In genomic region chr3:45950686-45951600, GRCh38 we compare ENCODE assay signal across 14 cellular contexts. TPM values are rescaled to one million over a fixed set of nuclear protein-coding genes. Genes with fewer than 3 reads are reported as not detected.
A peak's percentile ranks its signal among the peaks of the same experiment; 100 is the strongest.
DNase-seq lines count a peak whose midpoint lies in the region; ATAC-seq and TF ChIP-seq lines count a peak whose summit lies in the region.
"Had no signal": no experiment of that assay in that cellular context is flagged by ENCODE, and none has a peak within 500 bp of the region (broad histone marks: within the 10 kb centered on the region; RNA-seq: fewer than 3 reads in every experiment).

No MANE protein-coding gene starts in this region.

- H3K27me3 Mint-ChIP-seq in activated CD4-positive, alpha-beta memory T cell treated with anti-CD3 and anti-CD28 coated beads, Interleukin-2, amount 10 ng/mL, durations not matched to agents 7 days and 5 days: no peaks in the 10 kb centered on the region
- H3K27me3 Mint-ChIP-seq in glutamatergic neuron (ENCODE audit: unreplicated experiment): no peaks in the 10 kb centered on the region
- H3K27me3 Mint-ChIP-seq: activated B cell treated with CpG ODN at 0.5 μM for 24 hours had no signal

- CTCF ChIA-PET in activated CD4-positive, alpha-beta memory T cell treated with anti-CD3 and anti-CD28 coated beads, Interleukin-2, amount 10 ng/mL, durations not matched to agents 7 days and 5 days (lab: Charles Lee): interaction anchor here (0.9 to 4.2 kb wide), 7 partner anchors 12 to 422 kb away, joined by 3 to 28 read pairs (median 11); no protein-coding TSS in a partner anchor

- peak; percentile 13 for DNase-seq in EH (ENCODE audit: low read depth)
- DNase-seq in activated CD4-positive, alpha-beta memory T cell treated with anti-CD3 and anti-CD28 coated beads, Interleukin-2, amount 10 ng/mL, durations not matched to agents 7 days and 5 days: peak; percentile 79
- DNase-seq in effector CD4-positive, alpha-beta T cell: peak; percentile 20
- DNase-seq in stimulated activated CD8-positive, alpha-beta memory T cell treated with anti-CD3 and anti-CD28 coated beads, Interleukin-15, amount 100 ng/mL, for 48 hours (ENCODE audit: low read depth in 2 of 2): peak; percentile 52 to 69
- no peak for DNase-seq in erythroblast (lab: John Stamatoyannopoulos, UW)
- no peak for DNase-seq in glutamatergic neuron
- DNase-seq: activated B cell treated with CpG ODN at 0.5 μM for 24 hours, GM23248, kidney, occipital lobe had no signal

- H3K9me3 Mint-ChIP-seq in activated CD4-positive, alpha-beta memory T cell treated with anti-CD3 and anti-CD28 coated beads, Interleukin-2, amount 10 ng/mL, durations not matched to agents 7 days and 5 days: peaks cover 2% of the 10 kb centered on the region
- no peaks in the 10 kb centered on the region for H3K9me3 Mint-ChIP-seq in glutamatergic neuron (ENCODE audit: unreplicated experiment)
- H3K9me3 Mint-ChIP-seq: activated B cell treated with CpG ODN at 0.5 μM for 24 hours had no signal

- POLR2A ChIA-PET in activated CD4-positive, alpha-beta memory T cell treated with anti-CD3 and anti-CD28 coated beads, Interleukin-2, amount 10 ng/mL, durations not matched to agents 7 days and 5 days (lab: Charles Lee): interaction anchor here (0.9 to 7.8 kb wide), 17 partner anchors 8 to 421 kb away, joined by 3 to 80 read pairs (median 7); partner anchors contain the start of genes CCR5, CXCR6 and FYCO1

- ATAC-seq in GM19452 (IDR thresholded peaks at IDR 0.05; ENCODE audit: unreplicated experiment): no peak
- ATAC-seq in HG02623 (IDR thresholded peaks at IDR 0.05; ENCODE audit: unreplicated experiment): no peak

- H3K27ac Mint-ChIP-seq in activated CD4-positive, alpha-beta memory T cell treated with anti-CD3 and anti-CD28 coated beads, Interleukin-2, amount 10 ng/mL, durations not matched to agents 7 days and 5 days: peak overlapping the region; percentile 90
- no peak overlapping the region for H3K27ac Mint-ChIP-seq in glutamatergic neuron (ENCODE audit: unreplicated experiment)
- H3K27ac Mint-ChIP-seq: activated B cell treated with CpG ODN at 0.5 μM for 24 hours had no signal

- H3K4me3 Mint-ChIP-seq in activated CD4-positive, alpha-beta memory T cell treated with anti-CD3 and anti-CD28 coated beads, Interleukin-2, amount 10 ng/mL, durations not matched to agents 7 days and 5 days: peak overlapping the region; percentile 4
- no peak overlapping the region for H3K4me3 Mint-ChIP-seq in glutamatergic neuron (ENCODE audit: unreplicated experiment)
- H3K4me3 Mint-ChIP-seq: activated B cell treated with CpG ODN at 0.5 μM for 24 hours had no signal

- no peak for TF ChIP-seq CTCF in glutamatergic neuron (IDR thresholded peaks at IDR 0.05; ENCODE audit: partially characterized antibody, unreplicated experiment)

- no peak for TF ChIP-seq POLR2A in erythroblast (IDR thresholded peaks at IDR 0.05; ENCODE audit: low read length)

- peaks cover 94% of the 10 kb centered on the region for H3K36me3 Mint-ChIP-seq in activated CD4-positive, alpha-beta memory T cell treated with anti-CD3 and anti-CD28 coated beads, Interleukin-2, amount 10 ng/mL, durations not matched to agents 7 days and 5 days (ENCODE audit: low read depth)
- H3K36me3 Mint-ChIP-seq in glutamatergic neuron (ENCODE audit: unreplicated experiment): no peaks in the 10 kb centered on the region

- peaks cover 76% of the 10 kb centered on the region for H3K4me1 Mint-ChIP-seq in activated CD4-positive, alpha-beta memory T cell treated with anti-CD3 and anti-CD28 coated beads, Interleukin-2, amount 10 ng/mL, durations not matched to agents 7 days and 5 days
- H3K4me1 Mint-ChIP-seq in glutamatergic neuron (ENCODE audit: low read depth, unreplicated experiment): no peaks in the 10 kb centered on the region
- H3K4me1 Mint-ChIP-seq: activated B cell treated with CpG ODN at 0.5 μM for 24 hours had no signal

RNA-seq across cellular contexts. Expression of gene CXCR6, which starts 7.7 kb away (rescaled TPM):
- total RNA-seq in activated CD4-positive, alpha-beta memory T cell treated with anti-CD3 and anti-CD28 coated beads, Interleukin-2, amount 10 ng/mL, durations not matched to agents 7 days and 5 days: 10 to 100 TPM; 53.8 to 58.8 TPM
- not detected for total RNA-seq in glutamatergic neuron (ENCODE audit: unreplicated experiment)
- total RNA-seq: activated B cell treated with CpG ODN at 0.5 μM for 24 hours, cardiac muscle cell, GM23248, occipital lobe, RPMI7951 had no signal

RNA-seq across cellular contexts. Expression of gene FYCO1, which starts 44.7 kb away (rescaled TPM):
- total RNA-seq in activated CD4-positive, alpha-beta memory T cell treated with anti-CD3 and anti-CD28 coated beads, Interleukin-2, amount 10 ng/mL, durations not matched to agents 7 days and 5 days: 10 to 100 TPM; 21.7 to 22.6 TPM
- 3.8 TPM for total RNA-seq in glutamatergic neuron (ENCODE audit: unreplicated experiment)

Comparison
In these comparisons a context has a peak if more than half of its experiments do, and no peak if none do; other contexts are left out.
1. DNase-seq: peak in EH (single experiment), activated CD4-positive, alpha-beta memory T cell treated with anti-CD3 and anti-CD28 coated beads, Interleukin-2, amount 10 ng/mL, durations not matched to agents 7 days and 5 days (single experiment), effector CD4-positive, alpha-beta T cell (single experiment) and stimulated activated CD8-positive, alpha-beta memory T cell treated with anti-CD3 and anti-CD28 coated beads, Interleukin-15, amount 100 ng/mL, for 48 hours (2 of 2); none in erythroblast (0 of 2) and glutamatergic neuron (single experiment).
2. RNA of gene CXCR6, which starts 7.7 kb away (total RNA-seq): 53.8 to 58.8 TPM in activated CD4-positive, alpha-beta memory T cell treated with anti-CD3 and anti-CD28 coated beads, Interleukin-2, amount 10 ng/mL, durations not matched to agents 7 days and 5 days; not detected in glutamatergic neuron (single experiment); every median in the first group is over 10 times any median in the second.